27 cellular contexts compared by ENCODE assay signal in genomic region chr17:39814497-39814896, GRCh38. TPM values are rescaled to one million over a fixed set of nuclear protein-coding genes. Genes with fewer than 3 reads are reported as not detected.
DNase-seq lines count a peak whose midpoint lies in the region; ATAC-seq and TF ChIP-seq lines count a peak whose summit lies in the region.
"Had no signal": no experiment of that assay in that cellular context is flagged by ENCODE, and none has a peak within 500 bp of the region (broad histone marks: within the 10 kb centered on the region; RNA-seq: fewer than 3 reads in every experiment).

No MANE protein-coding gene starts in this region.

- no peaks in the 10 kb centered on the region for H3K9me3 Mint-ChIP-seq in T-helper 1 cell treated with Interleukin-12 subunit alpha and Interleukin-12 subunit beta and Interleukin-4 antibody, amounts not matched to agents 30 μg/mL and 1 μg/mL, for 36 hours
- no peaks in the 10 kb centered on the region for H3K9me3 Mint-ChIP-seq in CD4-positive, alpha-beta T cell
- no peaks in the 10 kb centered on the region for H3K9me3 Mint-ChIP-seq in activated CD4-positive, alpha-beta memory T cell treated with anti-CD3 and anti-CD28 coated beads for 36 hours
- H3K9me3 Mint-ChIP-seq in memory B cell (no peaks in the 10 kb centered on the region), Caco-2 (ENCODE audit: unreplicated experiment) (no peaks in the 10 kb centered on the region)
- H3K9me3 Mint-ChIP-seq: HFFc6 had no signal

- no peaks in the 10 kb centered on the region for H3K9me3 ChIP-seq in CD4-positive, alpha-beta T cell (ENCODE audit: control insufficient read depth, low read length)
- H3K9me3 ChIP-seq in Caco-2, result no peaks in the 10 kb centered on the region
- H3K9me3 ChIP-seq: lower lobe of right lung, neutrophil, stomach, transverse colon had no signal

- ATAC-seq in CD4-positive, alpha-beta T cell (ENCODE audit: poor library complexity), result no peak
- no peak for ATAC-seq in memory B cell (ENCODE audit: low read depth)

- H3K4me1 Mint-ChIP-seq in T-helper 1 cell treated with Interleukin-12 subunit alpha and Interleukin-12 subunit beta and Interleukin-4 antibody, amounts not matched to agents 30 μg/mL and 1 μg/mL, for 36 hours (ENCODE audit: low read depth), result peaks cover 54% of the 10 kb centered on the region
- peaks cover 84% of the 10 kb centered on the region for H3K4me1 Mint-ChIP-seq in CD4-positive, alpha-beta T cell (ENCODE audit: low read depth)
- H3K4me1 Mint-ChIP-seq in activated CD4-positive, alpha-beta memory T cell treated with anti-CD3 and anti-CD28 coated beads for 36 hours (ENCODE audit: low read depth), result peaks cover 70% of the 10 kb centered on the region
- H3K4me1 Mint-ChIP-seq in memory B cell (peaks cover 25% of the 10 kb centered on the region), Caco-2 (ENCODE audit: low read depth, unreplicated experiment) (no peaks in the 10 kb centered on the region)

- intact Hi-C loops in CD4-positive, alpha-beta T cell (cut with DNase I, micrococcal nuclease), result loop anchor here in 1 of 2 experiments (5.0 kb wide), 2 partner anchors 33 to 57 kb away; no protein-coding TSS in a partner anchor
- intact Hi-C loops in activated CD4-positive, alpha-beta memory T cell treated with anti-CD3 and anti-CD28 coated beads for 36 hours (cut with micrococcal nuclease), result no loop called here
- intact Hi-C loops in Caco-2 (cut with micrococcal nuclease; ENCODE audit: unreplicated experiment), result no loop called here

- CTCF ChIA-PET in CD4-positive, alpha-beta T cell (lab: Charles Lee), result interaction anchor here (1.1 to 2.1 kb wide), 3 partner anchors 50 to 60 kb away, joined by 3 to 22 read pairs (median 9); partner anchors contain the start of gene IKZF3
- CTCF ChIA-PET in activated CD4-positive, alpha-beta memory T cell treated with anti-CD3 and anti-CD28 coated beads for 36 hours (lab: Charles Lee), result interaction anchor here (0.8 kb wide), 1 partner anchor 34 kb away, joined by 3 read pairs; no protein-coding TSS in a partner anchor
- CTCF ChIA-PET in Caco-2 (lab: Charles Lee), result no interaction called here

- H3K36me3 ChIP-seq in Caco-2 (ENCODE audit: control insufficient read depth, insufficient read depth, low read length), result no peaks in the 10 kb centered on the region
- H3K36me3 ChIP-seq: lower lobe of right lung, neutrophil, stomach, transverse colon had no signal

- H3K27ac Mint-ChIP-seq in T-helper 1 cell treated with Interleukin-12 subunit alpha and Interleukin-12 subunit beta and Interleukin-4 antibody, amounts not matched to agents 30 μg/mL and 1 μg/mL, for 36 hours, result peak overlapping the region; percentile 9
- H3K27ac Mint-ChIP-seq in CD4-positive, alpha-beta T cell, result peak overlapping the region; percentile 90
- peak overlapping the region; percentile 89 for H3K27ac Mint-ChIP-seq in activated CD4-positive, alpha-beta memory T cell treated with anti-CD3 and anti-CD28 coated beads for 36 hours
- H3K27ac Mint-ChIP-seq in memory B cell (peak overlapping the region; percentile 86), Caco-2 (ENCODE audit: unreplicated experiment) (no peak overlapping the region)
- H3K27ac Mint-ChIP-seq: HFFc6 had no signal

- H3K27me3 ChIP-seq in CD4-positive, alpha-beta T cell (ENCODE audit: control insufficient read depth, insufficient read depth, low read length), result no peaks in the 10 kb centered on the region
- no peaks in the 10 kb centered on the region for H3K27me3 ChIP-seq in Caco-2 (replicated peaks; ENCODE audit: control insufficient read depth, insufficient read depth, low read length)
- H3K27me3 ChIP-seq: stomach had no signal

- no peak overlapping the region for H3K4me3 ChIP-seq in Caco-2 (ENCODE audit: low read depth, low read length)
- H3K4me3 ChIP-seq: lower lobe of right lung, skin epidermis, stomach, transverse colon had no signal

- no peak for TF ChIP-seq CTCF in CD4-positive, alpha-beta T cell (IDR thresholded peaks at IDR 0.05)
- no peak for TF ChIP-seq CTCF in Caco-2 (IDR thresholded peaks at IDR 0.05; ENCODE audit: insufficient read depth in 1 of 2, low read depth in 1 of 2, low read length in 1 of 2, severe bottlenecking in 1 of 2, unreplicated experiment in 1 of 2)

- POLR2A ChIA-PET in CD4-positive, alpha-beta T cell (lab: Charles Lee), result interaction anchor here (0.7 to 2.8 kb wide), 11 partner anchors 9 to 606 kb away, joined by 3 to 40 read pairs (median 5); no protein-coding TSS in a partner anchor
- POLR2A ChIA-PET in activated CD4-positive, alpha-beta memory T cell treated with anti-CD3 and anti-CD28 coated beads for 36 hours (lab: Charles Lee), result no interaction called here
- POLR2A ChIA-PET in Caco-2 (lab: Charles Lee), result no interaction called here

- H3K4me1 ChIP-seq in Caco-2, result no peaks in the 10 kb centered on the region
- H3K4me1 ChIP-seq: lower lobe of right lung, transverse colon had no signal

- peak overlapping the region; percentile 62 for H3K4me3 Mint-ChIP-seq in T-helper 1 cell treated with Interleukin-12 subunit alpha and Interleukin-12 subunit beta and Interleukin-4 antibody, amounts not matched to agents 30 μg/mL and 1 μg/mL, for 36 hours
- peak overlapping the region; percentile 34 for H3K4me3 Mint-ChIP-seq in CD4-positive, alpha-beta T cell
- peak overlapping the region; percentile 70 for H3K4me3 Mint-ChIP-seq in activated CD4-positive, alpha-beta memory T cell treated with anti-CD3 and anti-CD28 coated beads for 36 hours
- H3K4me3 Mint-ChIP-seq in memory B cell (no peak overlapping the region), Caco-2 (ENCODE audit: unreplicated experiment) (no peak overlapping the region)
- H3K4me3 Mint-ChIP-seq: HFFc6 had no signal

- peaks cover 23% of the 10 kb centered on the region for H3K36me3 Mint-ChIP-seq in T-helper 1 cell treated with Interleukin-12 subunit alpha and Interleukin-12 subunit beta and Interleukin-4 antibody, amounts not matched to agents 30 μg/mL and 1 μg/mL, for 36 hours (ENCODE audit: low read depth)
- peaks cover 37% of the 10 kb centered on the region for H3K36me3 Mint-ChIP-seq in CD4-positive, alpha-beta T cell (ENCODE audit: low read depth)
- peaks cover 34% of the 10 kb centered on the region for H3K36me3 Mint-ChIP-seq in activated CD4-positive, alpha-beta memory T cell treated with anti-CD3 and anti-CD28 coated beads for 36 hours
- H3K36me3 Mint-ChIP-seq in memory B cell, result peaks cover 27% of the 10 kb centered on the region
- no peaks in the 10 kb centered on the region for H3K36me3 Mint-ChIP-seq in Caco-2 (ENCODE audit: insufficient read depth, unreplicated experiment)

- no TSS peak for BruUV-seq in Caco-2 (replicated peaks; lab: Mats Ljungman, UMichigan)

- no peaks in the 10 kb centered on the region for H3K27me3 Mint-ChIP-seq in T-helper 1 cell treated with Interleukin-12 subunit alpha and Interleukin-12 subunit beta and Interleukin-4 antibody, amounts not matched to agents 30 μg/mL and 1 μg/mL, for 36 hours (ENCODE audit: low read depth)
- no peaks in the 10 kb centered on the region for H3K27me3 Mint-ChIP-seq in CD4-positive, alpha-beta T cell
- no peaks in the 10 kb centered on the region for H3K27me3 Mint-ChIP-seq in activated CD4-positive, alpha-beta memory T cell treated with anti-CD3 and anti-CD28 coated beads for 36 hours
- H3K27me3 Mint-ChIP-seq in memory B cell, result no peaks in the 10 kb centered on the region
- H3K27me3 Mint-ChIP-seq in Caco-2 (ENCODE audit: insufficient read depth, unreplicated experiment), result peaks cover 5% of the 10 kb centered on the region

- DNase-seq in T-helper 1 cell, result no peak
- no peak for DNase-seq in CD4-positive, alpha-beta T cell
- no peak for DNase-seq in activated CD4-positive, alpha-beta memory T cell treated with anti-CD3 and anti-CD28 coated beads for 36 hours
- no peak for DNase-seq in memory B cell (ENCODE audit: low spot score in 2 of 2)
- DNase-seq in Caco-2, result no peak
- DNase-seq in stimulated activated CD4-positive, alpha-beta T cell treated with anti-CD3 and anti-CD28 coated beads, Interleukin-12 subunit alpha, Interleukin-12 subunit beta, amount 100 ng/mL, for 4 hours, result no peak
- no peak for DNase-seq in NCI-H1092 treated with DMSO at 0.1 percent for 48 hours (lab: John Stamatoyannopoulos, UW)
- DNase-seq: amniotic stem cell; COR-L47; cortex of kidney; HFFc6; KG1; kidney; lower lobe of right lung; NCI-H1930; NCI-H446; SHP77 treated with DMSO at 0.1 percent for 48 hours; stimulated activated CD4-positive, alpha-beta T cell treated with anti-CD3 and anti-CD28 coated beads, Interleukin-2, amount 100 ng/mL, for 48 hours; stomach; transverse colon had no signal

- peak overlapping the region; percentile 79 for H3K27ac ChIP-seq in CD4-positive, alpha-beta T cell (ENCODE audit: low read depth, low read length)
- H3K27ac ChIP-seq: 22Rv1, lower lobe of right lung, neutrophil, stomach, transverse colon had no signal

RNA-seq across cellular contexts. Expression of gene IKZF3, which starts 49.6 kb away (rescaled TPM):
- total RNA-seq in CD4-positive, alpha-beta T cell, result 10 to 100 TPM; 39.7 to 39.9 TPM
- total RNA-seq in activated CD4-positive, alpha-beta memory T cell treated with anti-CD3 and anti-CD28 coated beads for 36 hours, result 10 to 100 TPM; 51.2 to 52.0 TPM
- total RNA-seq in Caco-2 (2022), result 2.4 and 2.8 TPM in 2 replicates
- total RNA-seq: bronchial epithelial cell, HFFc6, pulmonary artery endothelial cell had no signal

RNA-seq across cellular contexts. Expression of gene ZPBP2, which starts 53.5 kb away (rescaled TPM):
- not detected for total RNA-seq in CD4-positive, alpha-beta T cell
- 1 to 10 TPM in 1 of 2 experiments, under 1 TPM in 1; 0.61 to 1.0 TPM for total RNA-seq in activated CD4-positive, alpha-beta memory T cell treated with anti-CD3 and anti-CD28 coated beads for 36 hours
- total RNA-seq in Caco-2 (2022), result not detected in 2 replicates
- total RNA-seq: bronchial epithelial cell, HFFc6, kidney, lower lobe of right lung, mucosa of gallbladder, pulmonary artery endothelial cell, stomach had no signal

Comparison
In these comparisons a context has a peak if more than half of its experiments do, and no peak if none do; other contexts are left out.
1. H3K4me3 Mint-ChIP-seq: peak in T-helper 1 cell treated with Interleukin-12 subunit alpha and Interleukin-12 subunit beta and Interleukin-4 antibody, amounts not matched to agents 30 μg/mL and 1 μg/mL, for 36 hours (single experiment), CD4-positive, alpha-beta T cell (single experiment) and activated CD4-positive, alpha-beta memory T cell treated with anti-CD3 and anti-CD28 coated beads for 36 hours (single experiment); none in memory B cell (single experiment) and Caco-2 (single experiment).
2. RNA of gene IKZF3, which starts 49.6 kb away (total RNA-seq): 51.2 to 52.0 TPM in activated CD4-positive, alpha-beta memory T cell treated with anti-CD3 and anti-CD28 coated beads for 36 hours and 39.7 to 39.9 TPM in CD4-positive, alpha-beta T cell; 2.4 to 2.8 TPM in Caco-2; every median in the first group is over 10 times any median in the second.